8 cellular contexts compared by ENCODE assay signal in the genomic region with DNA sequence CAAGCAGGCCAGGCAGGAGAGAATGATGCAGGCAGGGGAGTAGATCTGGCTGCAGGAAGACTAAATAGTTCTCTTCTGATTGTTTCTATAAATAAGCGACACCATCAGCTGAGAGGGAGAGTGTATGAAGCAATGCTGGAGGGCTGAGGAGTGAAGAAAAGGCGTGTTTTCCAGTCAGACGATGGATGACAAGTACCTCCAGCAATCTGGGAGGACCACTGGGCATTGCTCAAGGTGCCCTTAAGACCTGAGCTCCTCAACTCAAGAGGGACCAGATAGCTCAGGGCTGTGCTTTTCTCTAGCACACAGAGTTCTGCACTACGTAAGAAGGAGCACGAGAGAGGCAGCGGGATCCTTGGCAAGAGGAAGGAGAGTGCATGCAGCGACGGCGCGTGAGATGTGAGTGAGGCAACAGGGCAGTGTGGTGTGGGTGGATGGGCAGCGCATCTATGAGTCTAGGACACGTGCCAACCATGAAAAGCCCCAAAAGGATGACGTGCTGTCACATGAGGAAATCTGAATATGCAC. TPM values are rescaled to one million over a fixed set of nuclear protein-coding genes. Genes with fewer than 3 reads are reported as not detected.
DNase-seq lines count a peak whose midpoint lies in the region; ATAC-seq and TF ChIP-seq lines count a peak whose summit lies in the region.

No MANE protein-coding gene starts in this region.

- peak overlapping the region; percentile 68 for H2AK9ac ChIP-seq in IMR-90 (replicated peaks; ENCODE audit: low read depth, low read length, poor library complexity)

- H3K23ac ChIP-seq in IMR-90 (ENCODE audit: low read depth, low read length): no peak overlapping the region

- no peak for TF ChIP-seq CTCF in IMR-90 (conservative IDR thresholded peaks at IDR 0.05; ENCODE audit: low read depth, low read length)
- no peak for TF ChIP-seq CTCF in body of pancreas (IDR thresholded peaks at IDR 0.05)
- TF ChIP-seq CTCF in foreskin keratinocyte (conservative IDR thresholded peaks at IDR 0.05): no peak

- H3K9me3 ChIP-seq in IMR-90 (ENCODE audit: control insufficient read depth, insufficient read depth, low read length) (no peaks in the 10 kb centered on the region), body of pancreas (no peaks in the 10 kb centered on the region)

- H2AK5ac ChIP-seq in IMR-90 (ENCODE audit: low read depth, low read length): 0 out of 2 replicates have a peak overlapping the region, but pooled peaks have one; percentile 66

- peaks cover 23 to 32% of the 10 kb centered on the region in 2 donors for H3K4me1 Mint-ChIP-seq in stimulated activated naive B cell treated with anti-CD40 and anti-IgM and Interleukin-4, amounts not matched to agents 10 μg/mL and 1 μg/mL and 100 μg/mL, for 72 hours
- H3K4me1 Mint-ChIP-seq in activated CD4-positive, alpha-beta T cell treated with anti-CD3 and anti-CD28 coated beads, Interleukin-2, amount 10 ng/mL, durations not matched to agents 7 days and 5 days: no peaks in the 10 kb centered on the region

- TF ChIP-seq POLR2A in IMR-90 (IDR thresholded peaks at IDR 0.05; ENCODE audit: low read depth, low read length) (no peak), body of pancreas (IDR thresholded peaks at IDR 0.05) (peak in 1 of 3 donors; percentile 31)

- H3K27me3 ChIP-seq in IMR-90 (ENCODE audit: control insufficient read depth, insufficient read depth, low read length) (no peaks in the 10 kb centered on the region), body of pancreas (no peaks in the 10 kb centered on the region), foreskin keratinocyte (no peaks in the 10 kb centered on the region)

- H3K27ac ChIP-seq in IMR-90 (ENCODE audit: insufficient read depth, low read length) (peak overlapping the region; percentile 4; the same call in 1 of the 2 replicates), body of pancreas (peak overlapping the region in 1 of 4 donors; percentile 46), foreskin keratinocyte (no peak overlapping the region)

- peak overlapping the region in 1 of 2 donors; percentile 33 for H3K4me3 Mint-ChIP-seq in stimulated activated naive B cell treated with anti-CD40 and anti-IgM and Interleukin-4, amounts not matched to agents 10 μg/mL and 1 μg/mL and 100 μg/mL, for 72 hours
- no peak overlapping the region for H3K4me3 Mint-ChIP-seq in activated CD4-positive, alpha-beta T cell treated with anti-CD3 and anti-CD28 coated beads, Interleukin-2, amount 10 ng/mL, durations not matched to agents 7 days and 5 days

- POLR2A ChIA-PET in IMR-90 (lab: Charles Lee; ENCODE audit: unreplicated experiment): no interaction called here
- POLR2A ChIA-PET in activated CD4-positive, alpha-beta T cell treated with anti-CD3 and anti-CD28 coated beads, Interleukin-2, amount 10 ng/mL, durations not matched to agents 7 days and 5 days (lab: Charles Lee): no interaction called here

- ATAC-seq in IMR-90 (ENCODE audit: low read depth): peak; percentile 55
- no peak for ATAC-seq in body of pancreas
- no peak for ATAC-seq in stimulated activated naive B cell treated with anti-CD40 and anti-IgM and Interleukin-4, amounts not matched to agents 10 μg/mL and 1 μg/mL and 100 μg/mL, for 72 hours (replicated peaks)
- no peak for ATAC-seq in GM19035 (IDR thresholded peaks at IDR 0.05; ENCODE audit: unreplicated experiment)
- ATAC-seq in foreskin keratinocyte: no peak

- H3K4ac ChIP-seq in IMR-90 (ENCODE audit: low read depth, low read length): 0 out of 2 replicates have a peak overlapping the region, but pooled peaks have one; percentile 29

- H3K36me3 Mint-ChIP-seq in stimulated activated naive B cell treated with anti-CD40 and anti-IgM and Interleukin-4, amounts not matched to agents 10 μg/mL and 1 μg/mL and 100 μg/mL, for 72 hours: peaks cover 59 to 75% of the 10 kb centered on the region in 2 donors
- H3K36me3 Mint-ChIP-seq in activated CD4-positive, alpha-beta T cell treated with anti-CD3 and anti-CD28 coated beads, Interleukin-2, amount 10 ng/mL, durations not matched to agents 7 days and 5 days (ENCODE audit: low read depth): peaks cover 7% of the 10 kb centered on the region

- in situ Hi-C loops in IMR-90 (cut with MboI; ENCODE audit: low sequenced_read_pairs): loop anchor here (25.0 kb wide), 1 partner anchor 678 kb away; the partner anchor contains the start of genes MYCBP and RRAGC

- no peak overlapping the region for H3K18ac ChIP-seq in IMR-90 (ENCODE audit: low read depth, low read length)

- peak overlapping the region; percentile 39 for H3K27ac Mint-ChIP-seq in stimulated activated naive B cell treated with anti-CD40 and anti-IgM and Interleukin-4, amounts not matched to agents 10 μg/mL and 1 μg/mL and 100 μg/mL, for 72 hours
- no peak overlapping the region for H3K27ac Mint-ChIP-seq in activated CD4-positive, alpha-beta T cell treated with anti-CD3 and anti-CD28 coated beads, Interleukin-2, amount 10 ng/mL, durations not matched to agents 7 days and 5 days

- H3K27me3 Mint-ChIP-seq in stimulated activated naive B cell treated with anti-CD40 and anti-IgM and Interleukin-4, amounts not matched to agents 10 μg/mL and 1 μg/mL and 100 μg/mL, for 72 hours: no peaks in the 10 kb centered on the region
- no peaks in the 10 kb centered on the region for H3K27me3 Mint-ChIP-seq in activated CD4-positive, alpha-beta T cell treated with anti-CD3 and anti-CD28 coated beads, Interleukin-2, amount 10 ng/mL, durations not matched to agents 7 days and 5 days

- H3K4me1 ChIP-seq in IMR-90 (ENCODE audit: control insufficient read depth, insufficient read depth, low read length) (peaks cover 3% of the 10 kb centered on the region), body of pancreas (peaks cover 6% of the 10 kb centered on the region), foreskin keratinocyte (no peaks in the 10 kb centered on the region)

- no peak overlapping the region for H3K56ac ChIP-seq in IMR-90 (ENCODE audit: extremely low read depth, insufficient read depth, low read length)

- dilution Hi-C loops in IMR-90 (cut with HindIII; ENCODE audit: low sequenced_read_pairs, unreplicated experiment): no loop called here

- peaks cover 3 to 6% of the 10 kb centered on the region in 2 donors for H3K9me3 Mint-ChIP-seq in stimulated activated naive B cell treated with anti-CD40 and anti-IgM and Interleukin-4, amounts not matched to agents 10 μg/mL and 1 μg/mL and 100 μg/mL, for 72 hours
- H3K9me3 Mint-ChIP-seq in activated CD4-positive, alpha-beta T cell treated with anti-CD3 and anti-CD28 coated beads, Interleukin-2, amount 10 ng/mL, durations not matched to agents 7 days and 5 days: no peaks in the 10 kb centered on the region

- no peak overlapping the region for H4K8ac ChIP-seq in IMR-90 (ENCODE audit: low read depth in 2 of 2, low read length in 2 of 2)

- no peak overlapping the region for H3K4me2 ChIP-seq in IMR-90 (ENCODE audit: low read depth, low read length)

- peaks cover 6% of the 10 kb centered on the region for H3K36me3 ChIP-seq in IMR-90 (ENCODE audit: control insufficient read depth, insufficient read depth, low read length)
- peaks cover 0 to 4% of the 10 kb centered on the region in 2 donors for H3K36me3 ChIP-seq in body of pancreas (replicated peaks in 1 of 2; ENCODE audit: insufficient read depth in 1 of 2, low read depth in 2 of 2)

- no peak overlapping the region for H4K91ac ChIP-seq in IMR-90 (ENCODE audit: insufficient read depth, low read depth, low read length)

- TF ChIP-seq RAD21 in IMR-90 (IDR thresholded peaks at IDR 0.05; ENCODE audit: low read length): no peak

- H2BK20ac ChIP-seq in IMR-90 (ENCODE audit: low read depth, low read length): no peak overlapping the region

- peak overlapping the region; percentile 77 for H2AFZ ChIP-seq in IMR-90 (replicated peaks; ENCODE audit: low read length, poor library complexity)

- H4K20me1 ChIP-seq in IMR-90 (ENCODE audit: insufficient read depth, low read length): peaks cover 6% of the 10 kb centered on the region

- H3K14ac ChIP-seq in IMR-90 (replicated peaks; ENCODE audit: low read depth, low read length): peak overlapping the region; percentile 34; the same call in 1 of the 2 replicates

- no peak overlapping the region for H3K9ac ChIP-seq in IMR-90 (ENCODE audit: low read depth, low read length)

- H3K4me3 ChIP-seq in IMR-90 (ENCODE audit: insufficient read depth, low read depth, low read length) (no peak overlapping the region), body of pancreas (no peak overlapping the region)

- intact Hi-C loops in IMR-90 (cut with micrococcal nuclease): no loop called here
- intact Hi-C loops in body of pancreas (cut with DNase I): no loop called here

- H3K79me1 ChIP-seq in IMR-90 (ENCODE audit: low read depth in 1 of 2, low read length in 2 of 2): 0 out of 4 replicates have a peak, but pooled peaks cover 0 to 7% of the 10 kb centered on the region in 2 experiments

- CTCF ChIA-PET in IMR-90 (lab: Yijun Ruan, JAX): interaction anchor here (0.5 to 2.0 kb wide), 2 partner anchors 250 to 442 kb away, joined by 3 to 11 read pairs; no protein-coding TSS in a partner anchor
- CTCF ChIA-PET in activated CD4-positive, alpha-beta T cell treated with anti-CD3 and anti-CD28 coated beads, Interleukin-2, amount 10 ng/mL, durations not matched to agents 7 days and 5 days (lab: Charles Lee): interaction anchor here (1.2 to 1.6 kb wide), 3 partner anchors 11 to 442 kb away, joined by 3 to 5 read pairs (median 3); no protein-coding TSS in a partner anchor

- 80% methylated on average over 11 of the region's 13 CpGs; no CpG with 5 or more reads in 1 of the 2 experiments for WGBS in IMR-90 (ENCODE audit: extremely low coverage in 2 of 2, insufficient read length in 1 of 2), 2 experiments
- WGBS in body of pancreas, 2 donors: 72 to 85% methylated on average over 13 of the region's 13 CpGs

- no peak overlapping the region for H4K5ac ChIP-seq in IMR-90 (ENCODE audit: low read depth, low read length)

- no TSS peak for BruUV-seq in IMR-90 (replicated peaks; lab: Mats Ljungman, UMichigan)

- no peak overlapping the region for H2BK15ac ChIP-seq in IMR-90 (ENCODE audit: low read depth, low read length)

- DNase-seq in IMR-90 (peak; percentile 77), body of pancreas (peak in 3 of 4 donors; percentile 27 to 83 (median 35)), hypothalamus (lab: John Stamatoyannopoulos, UW) (peak in 44 of 51 donors; percentile 6 to 77 (median 45)), foreskin keratinocyte (no peak)
- DNase-seq in stimulated activated naive B cell treated with anti-CD40 and anti-IgM and Interleukin-4, amounts not matched to agents 10 μg/mL and 1 μg/mL and 100 μg/mL, for 72 hours: no peak
- DNase-seq in activated CD4-positive, alpha-beta T cell treated with anti-CD3 and anti-CD28 coated beads, Interleukin-2, amount 10 ng/mL, durations not matched to agents 7 days and 5 days: no peak
- no peak for DNase-seq in activated CD8-positive, alpha-beta memory T cell treated with anti-CD3 and anti-CD28 coated beads, Interleukin-2, amount 50 U/mL, for 4 hours

- peaks cover 5% of the 10 kb centered on the region; the same call in 1 of the 2 replicates for H3K9me1 ChIP-seq in IMR-90 (ENCODE audit: insufficient read depth, low read length)

- no peak overlapping the region for H2BK120ac ChIP-seq in IMR-90 (ENCODE audit: low read depth, low read length)

- H2BK5ac ChIP-seq in IMR-90 (ENCODE audit: low read depth, low read length, poor library complexity, severe bottlenecking): no peak overlapping the region

RNA-seq across cellular contexts. Expression of gene PABPC4, which starts 36.0 kb away (rescaled TPM):
- total RNA-seq in IMR-90 (2012; rRNA removed) (74.9 and 78.6 TPM in 2 replicates), body of pancreas (100 to 1,000 TPM; 419 to 540 TPM), foreskin keratinocyte (201 and 204 TPM in 2 replicates)
- polyA plus RNA-seq in IMR-90 (2012; rRNA removed) (90.3 and 108 TPM in 2 replicates), foreskin keratinocyte (126 and 137 TPM in 2 replicates)
- 85.8 and 94.9 TPM in 2 replicates for polyA plus RNA-seq in IMR-90 (2012; cell fraction: cytosol; rRNA removed)
- polyA plus RNA-seq in IMR-90 (2012; cell fraction: nucleus; rRNA removed; ENCODE audit: low replicate concordance): 274 and 320 TPM in 2 replicates
- total RNA-seq in activated CD4-positive, alpha-beta T cell treated with anti-CD3 and anti-CD28 coated beads, Interleukin-2, amount 10 ng/mL, durations not matched to agents 7 days and 5 days: 100 to 1,000 TPM; 190 to 205 TPM

RNA-seq across cellular contexts. Expression of gene BMP8A, which starts 49.1 kb away (rescaled TPM):
- total RNA-seq in IMR-90 (2012; rRNA removed): not detected in 2 replicates
- polyA plus RNA-seq in IMR-90 (2012; rRNA removed): not detected in 2 replicates
- 0.05 TPM in 1 of 2 replicates, not detected in the other for polyA plus RNA-seq in IMR-90 (2012; cell fraction: cytosol; rRNA removed)
- not detected in 2 replicates for polyA plus RNA-seq in IMR-90 (2012; cell fraction: nucleus; rRNA removed; ENCODE audit: low replicate concordance)
- total RNA-seq in body of pancreas: 1 to 10 TPM in 1 of 2 donors, not detected in 1; 5.7 TPM
- total RNA-seq in activated CD4-positive, alpha-beta T cell treated with anti-CD3 and anti-CD28 coated beads, Interleukin-2, amount 10 ng/mL, durations not matched to agents 7 days and 5 days: not detected
- not detected in 2 replicates for total RNA-seq in foreskin keratinocyte
- not detected in 2 replicates for polyA plus RNA-seq in foreskin keratinocyte

Comparison
In these comparisons a context has a peak if more than half of its experiments do, and no peak if none do; other contexts are left out.
1. DNase-seq: peak in IMR-90 (single experiment), body of pancreas (3 of 4) and hypothalamus (44 of 51); none in stimulated activated naive B cell treated with anti-CD40 and anti-IgM and Interleukin-4, amounts not matched to agents 10 μg/mL and 1 μg/mL and 100 μg/mL, for 72 hours (single experiment), activated CD4-positive, alpha-beta T cell treated with anti-CD3 and anti-CD28 coated beads, Interleukin-2, amount 10 ng/mL, durations not matched to agents 7 days and 5 days (single experiment), foreskin keratinocyte (0 of 2) and activated CD8-positive, alpha-beta memory T cell treated with anti-CD3 and anti-CD28 coated beads, Interleukin-2, amount 50 U/mL, for 4 hours (single experiment).